9 cellular contexts compared by ENCODE assay signal in the genomic region with DNA sequence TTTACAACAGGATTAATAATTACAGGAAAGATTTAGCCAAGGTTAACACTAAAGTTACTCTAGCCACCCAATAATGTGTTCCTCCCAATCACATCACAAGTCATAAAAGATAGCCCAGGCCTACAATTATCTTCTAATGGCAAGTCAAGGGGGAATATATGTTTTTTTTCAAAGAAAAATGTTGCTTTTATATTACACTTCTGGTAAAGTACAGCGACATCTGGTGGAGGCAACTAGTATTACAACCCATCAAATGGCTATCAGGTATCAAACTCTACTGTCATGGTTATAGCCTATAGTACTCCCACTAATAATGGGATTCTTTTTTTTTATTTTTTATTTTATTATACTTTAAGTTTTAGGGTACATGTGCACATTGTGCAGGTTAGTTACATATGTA.
DNase-seq lines count a peak whose midpoint lies in the region; ATAC-seq and TF ChIP-seq lines count a peak whose summit lies in the region.
"Had no signal": no experiment of that assay in that cellular context is flagged by ENCODE, and none has a peak within 500 bp of the region (broad histone marks: within the 10 kb centered on the region; RNA-seq: fewer than 3 reads in every experiment).

No MANE protein-coding gene starts in this region.

- RAD21 ChIA-PET in HCT116 (lab: Charles Lee; ENCODE audit: low non-redundant PET in 1 of 2, low total read pairs in 2 of 2, uncharacterized antibody in 2 of 2, unreplicated experiment in 2 of 2) = no interaction called here

- no peak overlapping the region for H3K18ac ChIP-seq in mesenchymal stem cell (ENCODE audit: low read depth in 1 of 2, low read length in 2 of 2)

- H2BK15ac ChIP-seq in mesenchymal stem cell (ENCODE audit: low read depth, poor library complexity, severe bottlenecking) = no peak overlapping the region

- H3K4me1 ChIP-seq in BE2C (no peaks in the 10 kb centered on the region), HCT116 (ENCODE audit: control insufficient read depth in 1 of 2, insufficient read depth in 2 of 2, low read length in 2 of 2) (no peaks in the 10 kb centered on the region), adipocyte (ENCODE audit: control insufficient read depth, insufficient read depth, low read length) (no peaks in the 10 kb centered on the region), mesenchymal stem cell (ENCODE audit: control insufficient read depth, insufficient read depth, low read depth, low read length) (no peaks in the 10 kb centered on the region)

- H4K91ac ChIP-seq in mesenchymal stem cell (ENCODE audit: low read length) = no peak overlapping the region

- H3K27me3 ChIP-seq in BE2C (no peaks in the 10 kb centered on the region), HCT116 (ENCODE audit: insufficient read depth, low read length) (no peaks in the 10 kb centered on the region), adipocyte (replicated peaks; ENCODE audit: control insufficient read depth, insufficient read depth, low read length) (no peaks in the 10 kb centered on the region), kidney epithelial cell (ENCODE audit: control insufficient read depth, insufficient read depth, low read length) (no peaks in the 10 kb centered on the region), mesenchymal stem cell (ENCODE audit: control insufficient read depth in 1 of 2, insufficient read depth in 1 of 2, low read length in 2 of 2) (no peaks in the 10 kb centered on the region)

- H3K9me3 ChIP-seq in BE2C (peaks cover 5% of the 10 kb centered on the region), HCT116 (ENCODE audit: control insufficient read depth in 1 of 2, insufficient read depth in 1 of 2, low read depth in 1 of 2, low read length in 2 of 2) (peaks cover 3 to 11% of the 10 kb centered on the region in 2 experiments; a peak in 3 of 4 replicates), adipocyte (ENCODE audit: control insufficient read depth, low read length) (peaks cover 18% of the 10 kb centered on the region), mesenchymal stem cell (ENCODE audit: control insufficient read depth, low read length) (peaks cover 38% of the 10 kb centered on the region)

- no peaks in the 10 kb centered on the region for H3K79me2 ChIP-seq in HCT116 (ENCODE audit: insufficient read depth, low read length)

- no peak overlapping the region for H3K14ac ChIP-seq in mesenchymal stem cell (ENCODE audit: low read length in 2 of 2)

- peak; percentile 65 for TF ChIP-seq CTCF in BE2C (IDR thresholded peaks at IDR 0.05; ENCODE audit: low read depth, low read length)
- TF ChIP-seq CTCF in HCT116 (IDR thresholded peaks at IDR 0.05 in 2 of 3, conservative IDR thresholded peaks at IDR 0.05 in 1 of 3; ENCODE audit: borderline replicate concordance in 1 of 3, insufficient read depth in 1 of 3, low read depth in 2 of 3, low read length in 2 of 3) = peak; percentile 11 to 64 (median 59); a peak in 4 of 6 replicates
- peak; percentile 45 for TF ChIP-seq CTCF in kidney epithelial cell (IDR thresholded peaks at IDR 0.05; ENCODE audit: insufficient read depth, low read length, poor library complexity, severe bottlenecking)

- no peak for TF ChIP-seq RAD21 in HCT116 (IDR thresholded peaks at IDR 0.05; ENCODE audit: low read depth)

- H3K9ac ChIP-seq in HCT116 (ENCODE audit: low read length) (no peak overlapping the region), adipocyte (ENCODE audit: low read length) (no peak overlapping the region), mesenchymal stem cell (ENCODE audit: low read length) (no peak overlapping the region)

- no peak overlapping the region for H2AK5ac ChIP-seq in mesenchymal stem cell (ENCODE audit: low read length, severe bottlenecking)

- no peak overlapping the region for H2BK12ac ChIP-seq in mesenchymal stem cell (ENCODE audit: low read length in 2 of 2)

- H2BK5ac ChIP-seq in mesenchymal stem cell (ENCODE audit: low read depth, low read length, poor library complexity, severe bottlenecking) = no peak overlapping the region

- H3K36me3 ChIP-seq in BE2C (peaks cover 5% of the 10 kb centered on the region), HCT116 (ENCODE audit: control insufficient read depth in 1 of 2, insufficient read depth in 2 of 2, low read length in 2 of 2) (peaks cover 0 to 16% of the 10 kb centered on the region in 2 experiments; a peak in 2 of 4 replicates), adipocyte (ENCODE audit: control insufficient read depth, insufficient read depth, low read length, severe bottlenecking) (peaks cover 47% of the 10 kb centered on the region), kidney epithelial cell (ENCODE audit: control insufficient read depth, insufficient read depth, low read length) (no peaks in the 10 kb centered on the region), mesenchymal stem cell (ENCODE audit: control insufficient read depth in 1 of 2, insufficient read depth in 2 of 2, low read depth in 1 of 2, low read length in 2 of 2) (peaks cover 13 to 47% of the 10 kb centered on the region in 2 experiments)

- H3K27ac ChIP-seq in HCT116 (ENCODE audit: low read depth, low read length) = no peak overlapping the region
- H3K27ac ChIP-seq in mesenchymal stem cell (ENCODE audit: low read length, poor library complexity, severe bottlenecking) = no peak overlapping the region

- no peak overlapping the region for H3K4ac ChIP-seq in mesenchymal stem cell (ENCODE audit: low read depth in 1 of 2, low read length in 2 of 2)

- H4K20me1 ChIP-seq in HCT116 (ENCODE audit: insufficient read depth) = no peaks in the 10 kb centered on the region

- no peaks in the 10 kb centered on the region for H3K9me2 ChIP-seq in HCT116 (ENCODE audit: insufficient read depth)

- intact Hi-C loops in HCT116 (cut with micrococcal nuclease) = no loop called here

- no peak overlapping the region for H3K23ac ChIP-seq in mesenchymal stem cell (ENCODE audit: low read length in 2 of 2)

- no peak for TF ChIP-seq POLR2A in HCT116 (IDR thresholded peaks at IDR 0.05; ENCODE audit: borderline replicate concordance, extremely low read depth, insufficient read depth, insufficient read length)

- ATAC-seq in HCT116 (no peak), GM18498 (IDR thresholded peaks at IDR 0.05; ENCODE audit: unreplicated experiment) (no peak), HG02623 (IDR thresholded peaks at IDR 0.05; ENCODE audit: unreplicated experiment) (no peak)

- no peak overlapping the region for H4K8ac ChIP-seq in mesenchymal stem cell (ENCODE audit: low read length)

- POLR2A ChIA-PET in HCT116 (lab: Charles Lee) = no interaction called here

- no peak overlapping the region for H2BK120ac ChIP-seq in mesenchymal stem cell (ENCODE audit: low read depth, low read length)

- BruUV-seq in HCT116 (replicated peaks; lab: Mats Ljungman, UMichigan) = no TSS peak

- CTCF ChIA-PET in HCT116 (lab: Charles Lee) = no interaction called here

- DNase-seq in BE2C (no peak), HCT116 (ENCODE audit: low read depth, low spot score) (peak; percentile 15), adipocyte (ENCODE audit: low read depth) (peak; percentile 7), kidney epithelial cell (ENCODE audit: low read depth) (no peak), mesenchymal stem cell (no peak)
- no peak for DNase-seq in activated naive CD4-positive, alpha-beta T cell treated with Interleukin-2 at 50 U/mL for 16 hours
- DNase-seq: activated CD8-positive, alpha-beta memory T cell treated with anti-CD3 and anti-CD28 coated beads, Interleukin-2, amount 50 U/mL, for 4 hours had no signal

- WGBS in mesenchymal stem cell = no CpG with 5 or more reads among the region's 1 CpG

- H3K4me3 ChIP-seq in BE2C (ENCODE audit: low read depth, low read length) = no peak overlapping the region
- H3K4me3 ChIP-seq in HCT116 (replicated peaks in 1 of 2; ENCODE audit: low read depth in 1 of 2, low read length in 2 of 2) = no peak overlapping the region
- H3K4me3 ChIP-seq in adipocyte (ENCODE audit: low read length) = no peak overlapping the region
- H3K4me3 ChIP-seq in kidney epithelial cell (ENCODE audit: low read depth, low read length) = no peak overlapping the region
- H3K4me3 ChIP-seq in mesenchymal stem cell (ENCODE audit: insufficient read depth in 1 of 2, low read depth in 1 of 2, low read length in 2 of 2) = no peak overlapping the region

- H3K4me2 ChIP-seq in HCT116 (ENCODE audit: low read length) (no peak overlapping the region), mesenchymal stem cell (ENCODE audit: low read length, poor library complexity, severe bottlenecking) (no peak overlapping the region)

- H2AFZ ChIP-seq in HCT116 (ENCODE audit: low read depth, low read length, poor library complexity, severe bottlenecking) (no peak overlapping the region), mesenchymal stem cell (ENCODE audit: low read depth, low read length) (no peak overlapping the region)

- no peaks in the 10 kb centered on the region for H3K79me1 ChIP-seq in mesenchymal stem cell (replicated peaks; ENCODE audit: low read length, poor library complexity, severe bottlenecking)

TF ChIP-seq in HCT116, 20 proteins besides CTCF, POLR2A, EP300 and RAD21:
- TF ChIP-seq, protein P1, sequence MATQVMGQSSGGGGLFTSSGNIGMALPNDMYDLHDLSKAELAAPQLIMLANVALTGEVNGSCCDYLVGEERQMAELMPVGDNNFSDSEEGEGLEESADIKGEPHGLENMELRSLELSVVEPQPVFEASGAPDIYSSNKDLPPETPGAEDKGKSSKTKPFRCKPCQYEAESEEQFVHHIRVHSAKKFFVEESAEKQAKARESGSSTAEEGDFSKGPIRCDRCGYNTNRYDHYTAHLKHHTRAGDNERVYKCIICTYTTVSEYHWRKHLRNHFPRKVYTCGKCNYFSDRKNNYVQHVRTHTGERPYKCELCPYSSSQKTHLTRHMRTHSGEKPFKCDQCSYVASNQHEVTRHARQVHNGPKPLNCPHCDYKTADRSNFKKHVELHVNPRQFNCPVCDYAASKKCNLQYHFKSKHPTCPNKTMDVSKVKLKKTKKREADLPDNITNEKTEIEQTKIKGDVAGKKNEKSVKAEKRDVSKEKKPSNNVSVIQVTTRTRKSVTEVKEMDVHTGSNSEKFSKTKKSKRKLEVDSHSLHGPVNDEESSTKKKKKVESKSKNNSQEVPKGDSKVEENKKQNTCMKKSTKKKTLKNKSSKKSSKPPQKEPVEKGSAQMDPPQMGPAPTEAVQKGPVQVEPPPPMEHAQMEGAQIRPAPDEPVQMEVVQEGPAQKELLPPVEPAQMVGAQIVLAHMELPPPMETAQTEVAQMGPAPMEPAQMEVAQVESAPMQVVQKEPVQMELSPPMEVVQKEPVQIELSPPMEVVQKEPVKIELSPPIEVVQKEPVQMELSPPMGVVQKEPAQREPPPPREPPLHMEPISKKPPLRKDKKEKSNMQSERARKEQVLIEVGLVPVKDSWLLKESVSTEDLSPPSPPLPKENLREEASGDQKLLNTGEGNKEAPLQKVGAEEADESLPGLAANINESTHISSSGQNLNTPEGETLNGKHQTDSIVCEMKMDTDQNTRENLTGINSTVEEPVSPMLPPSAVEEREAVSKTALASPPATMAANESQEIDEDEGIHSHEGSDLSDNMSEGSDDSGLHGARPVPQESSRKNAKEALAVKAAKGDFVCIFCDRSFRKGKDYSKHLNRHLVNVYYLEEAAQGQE (IDR thresholded peaks at IDR 0.05; ENCODE audit: low read depth) = no peak
- TF ChIP-seq CBX3 (IDR thresholded peaks at IDR 0.05; ENCODE audit: low read depth) = peak; percentile 33; the same call in 1 of the 2 replicates

Comparison
In these comparisons a context has a peak if more than half of its experiments do, and no peak if none do; other contexts are left out.
1. DNase-seq: peak in HCT116 (single experiment) and adipocyte (single experiment); none in BE2C (single experiment), kidney epithelial cell (single experiment), mesenchymal stem cell (single experiment) and activated naive CD4-positive, alpha-beta T cell treated with Interleukin-2 at 50 U/mL for 16 hours (single experiment).
2. Peak in every context shown above with its lines, with median percentiles within 50 percentile points of each other: CTCF ChIP-seq.